Comparison of ENCODE assay signal across 22 cellular contexts in genomic region chr20:38791291-38791690, GRCh38. TPM values are rescaled to one million over a fixed set of nuclear protein-coding genes. Genes with fewer than 3 reads are reported as not detected.
A peak's percentile ranks its signal among the peaks of the same experiment; 100 is the strongest.
DNase-seq lines count a peak whose midpoint lies in the region; ATAC-seq lines count a peak whose summit lies in the region.
"Had no signal": no experiment of that assay in that cellular context is flagged by ENCODE, and none has a peak within 500 bp of the region (broad histone marks: within the 10 kb centered on the region; RNA-seq: fewer than 3 reads in every experiment).

No MANE protein-coding gene starts in this region.

- H3K27ac Mint-ChIP-seq in activated CD4-positive, alpha-beta T cell treated with anti-CD3 and anti-CD28 coated beads, Interleukin-2, amount 10 ng/mL, durations not matched to agents 24 days and 14 days = peak overlapping the region; percentile 62
- peak overlapping the region; percentile 64 for H3K27ac Mint-ChIP-seq in activated naive CD8-positive, alpha-beta T cell
- no peak overlapping the region for H3K27ac Mint-ChIP-seq in activated naive CD8-positive, alpha-beta T cell treated with anti-CD3 and anti-CD28 coated beads for 36 hours
- H3K27ac Mint-ChIP-seq: CD14-positive monocyte; CD4-positive, alpha-beta T cell; GM23338; H9 had no signal

- no peaks in the 10 kb centered on the region for H3K9me3 Mint-ChIP-seq in activated CD4-positive, alpha-beta T cell treated with anti-CD3 and anti-CD28 coated beads, Interleukin-2, amount 10 ng/mL, durations not matched to agents 24 days and 14 days
- no peaks in the 10 kb centered on the region for H3K9me3 Mint-ChIP-seq in activated naive CD8-positive, alpha-beta T cell (ENCODE audit: low read depth)
- H3K9me3 Mint-ChIP-seq in activated naive CD8-positive, alpha-beta T cell treated with anti-CD3 and anti-CD28 coated beads for 36 hours = no peaks in the 10 kb centered on the region
- H3K9me3 Mint-ChIP-seq: CD14-positive monocyte; CD4-positive, alpha-beta T cell; GM23338; H9 had no signal

- intact Hi-C loops in activated CD4-positive, alpha-beta T cell treated with anti-CD3 and anti-CD28 coated beads, Interleukin-2, amount 10 ng/mL, durations not matched to agents 24 days and 14 days (cut with micrococcal nuclease) = loop anchor here (5.0 kb wide), 1 partner anchor 59 kb away; no protein-coding TSS in a partner anchor
- intact Hi-C loops in sciatic nerve (cut with DNase I) = no loop called here

- no peaks in the 10 kb centered on the region for H3K36me3 Mint-ChIP-seq in activated CD4-positive, alpha-beta T cell treated with anti-CD3 and anti-CD28 coated beads, Interleukin-2, amount 10 ng/mL, durations not matched to agents 24 days and 14 days (ENCODE audit: low read depth)
- no peaks in the 10 kb centered on the region for H3K36me3 Mint-ChIP-seq in activated naive CD8-positive, alpha-beta T cell
- no peaks in the 10 kb centered on the region for H3K36me3 Mint-ChIP-seq in activated naive CD8-positive, alpha-beta T cell treated with anti-CD3 and anti-CD28 coated beads for 36 hours
- H3K36me3 Mint-ChIP-seq: CD14-positive monocyte; CD8-positive, alpha-beta memory T cell had no signal

- H3K4me1 Mint-ChIP-seq in activated CD4-positive, alpha-beta T cell treated with anti-CD3 and anti-CD28 coated beads, Interleukin-2, amount 10 ng/mL, durations not matched to agents 24 days and 14 days = peaks cover 13% of the 10 kb centered on the region
- peaks cover 16% of the 10 kb centered on the region for H3K4me1 Mint-ChIP-seq in activated naive CD8-positive, alpha-beta T cell (ENCODE audit: low read depth)
- peaks cover 11% of the 10 kb centered on the region for H3K4me1 Mint-ChIP-seq in activated naive CD8-positive, alpha-beta T cell treated with anti-CD3 and anti-CD28 coated beads for 36 hours
- H3K4me1 Mint-ChIP-seq: GM23338, H9 had no signal

- H3K27me3 Mint-ChIP-seq in activated CD4-positive, alpha-beta T cell treated with anti-CD3 and anti-CD28 coated beads, Interleukin-2, amount 10 ng/mL, durations not matched to agents 24 days and 14 days = no peaks in the 10 kb centered on the region
- no peaks in the 10 kb centered on the region for H3K27me3 Mint-ChIP-seq in activated naive CD8-positive, alpha-beta T cell
- H3K27me3 Mint-ChIP-seq in activated naive CD8-positive, alpha-beta T cell treated with anti-CD3 and anti-CD28 coated beads for 36 hours = no peaks in the 10 kb centered on the region
- H3K27me3 Mint-ChIP-seq: CD4-positive, alpha-beta T cell had no signal

- no peak for ATAC-seq in sciatic nerve
- ATAC-seq: GM12878, GM23338 had no signal

- no peak overlapping the region for H3K4me3 Mint-ChIP-seq in activated CD4-positive, alpha-beta T cell treated with anti-CD3 and anti-CD28 coated beads, Interleukin-2, amount 10 ng/mL, durations not matched to agents 24 days and 14 days
- no peak overlapping the region for H3K4me3 Mint-ChIP-seq in activated naive CD8-positive, alpha-beta T cell
- H3K4me3 Mint-ChIP-seq in activated naive CD8-positive, alpha-beta T cell treated with anti-CD3 and anti-CD28 coated beads for 36 hours = no peak overlapping the region
- H3K4me3 Mint-ChIP-seq: CD14-positive monocyte; CD4-positive, alpha-beta T cell; CD8-positive, alpha-beta memory T cell; GM23338; H9 had no signal

- DNase-seq in activated CD4-positive, alpha-beta T cell treated with anti-CD3 and anti-CD28 coated beads, Interleukin-2, amount 10 ng/mL, durations not matched to agents 24 days and 14 days = no peak
- no peak for DNase-seq in activated CD4-positive, alpha-beta T cell treated with anti-CD3 and anti-CD28 coated beads for 48 hours
- no peak for DNase-seq in activated naive CD8-positive, alpha-beta T cell treated with anti-CD3 and anti-CD28 coated beads for 36 hours
- DNase-seq in M059J (ENCODE audit: low read depth) (peak; percentile 28), sciatic nerve (ENCODE audit: low spot score) (peak; percentile 2), NCI-H1436 treated with DMSO at 0.1 percent for 48 hours (lab: John Stamatoyannopoulos, UW) (no peak)
- DNase-seq: 8988T; ACHN; AML-193; BE2C; CD4-positive, alpha-beta T cell; CD8-positive, alpha-beta memory T cell; DMS 273 treated with DMSO at 0.1 percent for 48 hours; DMS79; EL; GDM1; H9 had no signal

RNA-seq across cellular contexts. Expression of gene PPP1R16B, which starts 14.2 kb away (rescaled TPM):
- total RNA-seq in activated CD4-positive, alpha-beta T cell treated with anti-CD3 and anti-CD28 coated beads, Interleukin-2, amount 10 ng/mL, durations not matched to agents 24 days and 14 days = 133 TPM in 2 replicates
- 10 to 100 TPM; 65.3 to 65.4 TPM for total RNA-seq in activated naive CD8-positive, alpha-beta T cell treated with anti-CD3 and anti-CD28 coated beads for 36 hours
- not detected in 2 replicates for total RNA-seq in M059J (2014; rRNA removed; shearing (Covaris generic))
- total RNA-seq in sciatic nerve = 7.5 TPM
- total RNA-seq: H4 had no signal

RNA-seq across cellular contexts. Expression of gene ACTR5, which starts 43.0 kb away (rescaled TPM):
- total RNA-seq in activated CD4-positive, alpha-beta T cell treated with anti-CD3 and anti-CD28 coated beads, Interleukin-2, amount 10 ng/mL, durations not matched to agents 24 days and 14 days = 15.2 and 15.8 TPM in 2 replicates
- 1 to 10 TPM; 7.3 to 7.5 TPM for total RNA-seq in activated naive CD8-positive, alpha-beta T cell treated with anti-CD3 and anti-CD28 coated beads for 36 hours
- total RNA-seq in M059J (2014; rRNA removed; shearing (Covaris generic)) = 10.6 and 12.0 TPM in 2 replicates
- total RNA-seq in sciatic nerve = 8.5 TPM

Comparison
In these comparisons a context has a peak if more than half of its experiments do, and no peak if none do; other contexts are left out.
1. DNase-seq: peak in M059J (single experiment) and sciatic nerve (single experiment); none in activated CD4-positive, alpha-beta T cell treated with anti-CD3 and anti-CD28 coated beads, Interleukin-2, amount 10 ng/mL, durations not matched to agents 24 days and 14 days (single experiment), activated CD4-positive, alpha-beta T cell treated with anti-CD3 and anti-CD28 coated beads for 48 hours (single experiment), activated naive CD8-positive, alpha-beta T cell treated with anti-CD3 and anti-CD28 coated beads for 36 hours (single experiment) and NCI-H1436 treated with DMSO at 0.1 percent for 48 hours (single experiment).